Comparison of ENCODE assay signal across 8 cellular contexts in the genomic region with DNA sequence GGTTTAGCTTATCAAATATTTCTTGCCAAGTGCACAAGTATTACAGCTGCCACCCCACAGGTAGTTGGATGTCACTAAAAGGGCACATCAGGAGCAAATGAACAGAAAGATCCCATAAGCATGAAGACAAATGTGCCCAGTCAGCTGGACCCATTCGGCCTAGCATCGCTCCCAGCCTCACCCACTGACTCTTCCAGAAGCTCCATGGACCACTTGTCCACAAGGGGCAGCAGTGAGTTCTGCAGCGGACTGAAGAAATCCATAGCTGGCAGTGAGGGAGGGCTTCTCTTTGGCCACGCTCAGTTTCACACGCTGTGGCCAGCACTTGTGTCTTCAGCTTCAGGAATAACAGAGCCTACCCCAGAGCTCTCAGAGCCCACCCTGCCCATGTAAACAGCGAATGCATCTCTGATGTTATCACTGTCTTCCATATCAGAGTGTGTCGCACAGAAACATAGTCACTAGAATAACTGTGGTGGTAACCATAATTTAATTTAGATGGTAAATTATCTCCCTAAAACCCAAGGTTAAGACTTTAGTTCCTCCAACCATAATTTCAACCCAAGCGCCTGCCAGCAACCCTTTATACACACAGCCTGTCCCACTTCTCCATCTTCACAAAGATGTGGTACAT. TPM values are rescaled to one million over a fixed set of nuclear protein-coding genes. Genes with fewer than 3 reads are reported as not detected.
A peak's percentile ranks its signal among the peaks of the same experiment; 100 is the strongest.
DNase-seq lines count a peak whose midpoint lies in the region; ATAC-seq, FAIRE-seq and TF ChIP-seq lines count a peak whose summit lies in the region.

No MANE protein-coding gene starts in this region.

- no peaks in the 10 kb centered on the region for H3K4me1 ChIP-seq in CD4-positive, alpha-beta memory T cell (ENCODE audit: insufficient read depth, low read length)
- H3K4me1 ChIP-seq in upper lobe of left lung, result no peaks in the 10 kb centered on the region

- H3K4me3 ChIP-seq in CD4-positive, alpha-beta memory T cell (ENCODE audit: low read length in 2 of 2), result no peak overlapping the region
- no peak overlapping the region for H3K4me3 ChIP-seq in HL-60 (replicated peaks; ENCODE audit: insufficient read depth, low read length)
- H3K4me3 ChIP-seq in foreskin fibroblast (ENCODE audit: low read depth in 1 of 2, low read length in 2 of 2), result no peak overlapping the region
- H3K4me3 ChIP-seq in upper lobe of left lung, result no peak overlapping the region

- no peak overlapping the region for H3K27ac ChIP-seq in CD4-positive, alpha-beta memory T cell (ENCODE audit: low read depth, low read length)
- H3K27ac ChIP-seq in HL-60 (replicated peaks) (no peak overlapping the region), upper lobe of left lung (no peak overlapping the region)

- no peaks in the 10 kb centered on the region for H3K36me3 ChIP-seq in CD4-positive, alpha-beta memory T cell (ENCODE audit: insufficient read depth, low read length)
- H3K36me3 ChIP-seq in upper lobe of left lung, result no peaks in the 10 kb centered on the region

- TF ChIP-seq EP300 in upper lobe of left lung (IDR thresholded peaks at IDR 0.05), result no peak

- no peak for FAIRE-seq in RCC 7860 (lab: Jason Lieb, UNC)

- no peaks in the 10 kb centered on the region for H3K9me3 ChIP-seq in CD4-positive, alpha-beta memory T cell (ENCODE audit: control insufficient read depth in 1 of 2, low read length in 2 of 2)
- H3K9me3 ChIP-seq in upper lobe of left lung, result no peaks in the 10 kb centered on the region

- intact Hi-C loops in CD4-positive, alpha-beta memory T cell (cut with micrococcal nuclease), result no loop called here

- no peak for TF ChIP-seq POLR2A in upper lobe of left lung (IDR thresholded peaks at IDR 0.05)

- ATAC-seq in GM19372 (IDR thresholded peaks at IDR 0.05; ENCODE audit: low read depth, unreplicated experiment) (peak; percentile 81), upper lobe of left lung (ENCODE audit: low FRiP score in 2 of 2) (peak; percentile 83 to 85)

- DNase-seq in CD4-positive, alpha-beta memory T cell, result peak; percentile 11 to 41 (median 35)
- peak; percentile 10 to 70 for DNase-seq in HL-60 (ENCODE audit: low read depth in 1 of 2, low spot score in 1 of 2)
- DNase-seq in RCC 7860 (ENCODE audit: low spot score), result peak; percentile 29
- peak; percentile 1 to 10 for DNase-seq in activated T-helper 1 cell treated with anti-CD3 and anti-CD28 coated beads, Interleukin-2, amount 50 U/mL, for 16 hours (ENCODE audit: low read depth in 1 of 2, low spot score in 1 of 2)
- DNase-seq in foreskin fibroblast, result peak; percentile 29 to 70
- DNase-seq in osteocyte (ENCODE audit: extremely low spot score, unreplicated experiment), result peak; percentile 87
- peak in 1 of 2 donors; percentile 65 for DNase-seq in upper lobe of left lung

- peaks cover 0 to 1% (median 0%) of the 10 kb centered on the region in 4 donors for H3K4me1 Mint-ChIP-seq in CD4-positive, alpha-beta memory T cell
- no peaks in the 10 kb centered on the region for H3K4me1 Mint-ChIP-seq in osteocyte (ENCODE audit: unreplicated experiment)

- no peak overlapping the region for H3K27ac Mint-ChIP-seq in CD4-positive, alpha-beta memory T cell
- no peak overlapping the region for H3K27ac Mint-ChIP-seq in osteocyte (ENCODE audit: unreplicated experiment)

- H3K4me3 Mint-ChIP-seq in CD4-positive, alpha-beta memory T cell, result no peak overlapping the region
- no peak overlapping the region for H3K4me3 Mint-ChIP-seq in osteocyte (ENCODE audit: unreplicated experiment)

- peaks cover 9 to 14% of the 10 kb centered on the region in 2 donors for H3K27me3 Mint-ChIP-seq in CD4-positive, alpha-beta memory T cell
- H3K27me3 Mint-ChIP-seq in osteocyte (ENCODE audit: unreplicated experiment), result peaks cover 36% of the 10 kb centered on the region

- CTCF ChIA-PET in CD4-positive, alpha-beta memory T cell (lab: Charles Lee; ENCODE audit: partially characterized antibody), result interaction anchor here (0.5 to 4.9 kb wide), 20 partner anchors 8 to 1791 kb away, joined by 3 to 59 read pairs (median 6); a partner anchor contains a TSS

- WGBS in upper lobe of left lung, 2 donors, result 40 to 44% methylated on average over 8 of the region's 8 CpGs

- POLR2A ChIA-PET in CD4-positive, alpha-beta memory T cell (lab: Charles Lee; ENCODE audit: partially characterized antibody), result interaction anchor here (1.3 kb wide), 1 partner anchor 12 kb away, joined by 3 read pairs; no protein-coding TSS in a partner anchor

- peaks cover 6% of the 10 kb centered on the region for H3K27me3 ChIP-seq in CD4-positive, alpha-beta memory T cell (ENCODE audit: insufficient read depth, low read length)
- H3K27me3 ChIP-seq in HL-60 (ENCODE audit: insufficient read depth, poor library complexity, severe bottlenecking) (no peaks in the 10 kb centered on the region), upper lobe of left lung (no peaks in the 10 kb centered on the region)

- no peaks in the 10 kb centered on the region for H3K36me3 Mint-ChIP-seq in CD4-positive, alpha-beta memory T cell
- H3K36me3 Mint-ChIP-seq in osteocyte (ENCODE audit: unreplicated experiment), result no peaks in the 10 kb centered on the region

- peaks cover 0 to 1% (median 0%) of the 10 kb centered on the region in 8 donors for H3K9me3 Mint-ChIP-seq in CD4-positive, alpha-beta memory T cell
- H3K9me3 Mint-ChIP-seq in osteocyte (ENCODE audit: unreplicated experiment), result no peaks in the 10 kb centered on the region

- TF ChIP-seq CTCF in HL-60 (IDR thresholded peaks at IDR 0.05; ENCODE audit: insufficient read depth, low read length) (peak; percentile 78), foreskin fibroblast (IDR thresholded peaks at IDR 0.05; ENCODE audit: low read depth, low read length) (peak; percentile 97), osteocyte (IDR thresholded peaks at IDR 0.05) (peak; percentile 89), upper lobe of left lung (IDR thresholded peaks at IDR 0.05) (peak; percentile 32 to 77 (median 58))

RNA-seq across cellular contexts. Expression of a gene that starts 15.8 kb away (rescaled TPM):
- not detected for total RNA-seq in CD4-positive, alpha-beta memory T cell
- polyA plus RNA-seq in CD4-positive, alpha-beta memory T cell, result not detected
- total RNA-seq in osteocyte, result not detected in 2 replicates
- not detected for total RNA-seq in upper lobe of left lung
